In genomic region chr11:104705475-104706195, GRCh38 we compare ENCODE assay signal across 1 cellular context.
TF ChIP-seq lines count a peak whose summit lies in the region.

No MANE protein-coding gene starts in this region.

TF ChIP-seq in GM23338, 12 proteins besides CTCF, POLR2A, EP300 and RAD21 (continued from another document):
- TF ChIP-seq ZNF462 (CRISPR knock-in tag; IDR thresholded peaks at IDR 0.05), result no peak
- TF ChIP-seq ZNF114 (CRISPR knock-in tag; IDR thresholded peaks at IDR 0.05), result no peak
- TF ChIP-seq CREB1 (CRISPR knock-in tag; IDR thresholded peaks at IDR 0.05; ENCODE audit: low read depth), result no peak
TF ChIP-seq in GM23338: peak in this region for 0.
